Comparison of ENCODE assay signal across 9 cellular contexts in genomic region chr3:22485943-22486342, GRCh38.
"Had no signal": no experiment of that assay in that cellular context is flagged by ENCODE, and none has a peak within 500 bp of the region (broad histone marks: within the 10 kb centered on the region; RNA-seq: fewer than 3 reads in every experiment).

No MANE protein-coding gene starts in this region.

- H3K4me3 ChIP-seq: GM23248, HAP-1 had no signal

- H3K4me1 ChIP-seq: HAP-1 had no signal

- H2AFZ ChIP-seq: GM23248 had no signal

- H3K9me3 ChIP-seq: HAP-1 had no signal

- DNase-seq: GM23248, GOT3, H7, HFFc6, KBM-7 had no signal

- H3K27ac ChIP-seq: GM23248, HL-60 had no signal

- ATAC-seq: HCT116, HepG2 had no signal

- H3K36me3 ChIP-seq: HAP-1 had no signal

- H3K9ac ChIP-seq: GM23248 had no signal
